In the genomic region with DNA sequence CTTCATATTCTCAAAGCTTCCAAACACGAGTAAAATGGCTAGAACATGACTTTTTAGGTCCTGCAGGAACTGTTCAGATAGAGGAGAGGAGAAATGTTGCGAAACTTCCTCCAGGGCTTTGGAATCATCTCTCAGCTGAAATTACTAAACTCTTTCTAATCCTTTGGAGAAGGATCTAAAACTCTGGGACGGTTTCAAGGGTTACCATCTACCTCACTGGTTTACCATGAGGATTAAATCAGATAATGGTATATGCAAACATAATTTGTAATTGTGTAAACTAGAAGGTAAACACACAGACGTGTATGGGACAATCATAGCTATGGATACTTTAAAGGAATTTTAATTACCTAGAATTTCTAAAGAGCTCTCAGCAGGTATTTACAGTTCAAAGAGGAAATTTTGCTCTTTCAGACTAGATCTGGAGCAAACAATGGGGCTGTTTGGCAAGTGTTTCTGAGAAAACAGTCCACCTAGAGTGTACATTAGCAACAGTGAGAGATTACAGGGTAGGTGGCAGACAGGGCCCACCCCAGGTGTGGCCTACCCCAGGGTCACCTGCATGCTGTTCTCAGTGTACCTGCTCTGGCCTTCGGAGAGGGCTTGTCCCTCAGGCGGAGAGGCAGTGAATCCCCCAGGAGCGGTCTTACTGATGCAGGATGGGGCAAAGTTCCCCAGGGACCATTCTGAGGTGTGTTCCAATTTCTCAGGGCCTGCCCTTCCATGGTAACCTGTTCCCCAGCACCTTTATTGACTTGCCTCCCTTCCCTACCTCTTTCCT, we compare ENCODE assay signal across 14 cellular contexts.
DNase-seq lines count a peak whose midpoint lies in the region; ATAC-seq, FAIRE-seq and TF ChIP-seq lines count a peak whose summit lies in the region.
"Had no signal": no experiment of that assay in that cellular context is flagged by ENCODE, and none has a peak within 500 bp of the region (broad histone marks: within the 10 kb centered on the region; RNA-seq: fewer than 3 reads in every experiment).

No MANE protein-coding gene starts in this region.

- no peak overlapping the region for H2AFZ ChIP-seq in mesenchymal stem cell (ENCODE audit: low read depth, low read length)

- H3K27me3 ChIP-seq in mesenchymal stem cell (ENCODE audit: control insufficient read depth in 1 of 2, insufficient read depth in 1 of 2, low read length in 2 of 2) (no peaks in the 10 kb centered on the region), suprapubic skin (no peaks in the 10 kb centered on the region)
- H3K27me3 ChIP-seq: adrenal gland had no signal

- no peak overlapping the region for H3K4me3 Mint-ChIP-seq in brain
- H3K4me3 Mint-ChIP-seq: stimulated activated naive CD8-positive, alpha-beta T cell treated with anti-CD3 and anti-CD28 coated beads, Interleukin-15, amount 100 ng/mL, for 72 hours had no signal

- peak overlapping the region; percentile 4 for H4K91ac ChIP-seq in mesenchymal stem cell (ENCODE audit: low read length)

- WGBS in mesenchymal stem cell, result 89% methylated on average over 5 of the region's 7 CpGs
- 65% methylated on average over 7 of the region's 7 CpGs for WGBS in suprapubic skin

- H3K4me1 ChIP-seq in mesenchymal stem cell (ENCODE audit: control insufficient read depth, insufficient read depth, low read depth, low read length) (peaks cover 18% of the 10 kb centered on the region), suprapubic skin (peaks cover 31% of the 10 kb centered on the region)

- no peak for ATAC-seq in GM21515 (IDR thresholded peaks at IDR 0.05; ENCODE audit: unreplicated experiment)
- ATAC-seq: stimulated activated naive CD8-positive, alpha-beta T cell treated with anti-CD3 and anti-CD28 coated beads, Interleukin-15, amount 100 ng/mL, for 72 hours had no signal

- H2BK120ac ChIP-seq in mesenchymal stem cell (ENCODE audit: low read depth, low read length), result peak overlapping the region; percentile 21

- no peak for TF ChIP-seq CTCF in AG09319 (IDR thresholded peaks at IDR 0.05; ENCODE audit: low read depth, low read length)
- no peak for TF ChIP-seq CTCF in brain (conservative IDR thresholded peaks at IDR 0.05)
- TF ChIP-seq CTCF in suprapubic skin (IDR thresholded peaks at IDR 0.05), result no peak

- H3K9ac ChIP-seq in mesenchymal stem cell (ENCODE audit: low read length), result peak overlapping the region; percentile 9

- peak; percentile 31 for DNase-seq in AG09319 (ENCODE audit: extremely low read depth, low read depth)
- DNase-seq in HT-29 (ENCODE audit: low spot score), result peak; percentile 30
- peak; percentile 54 for DNase-seq in mesenchymal stem cell
- DNase-seq in frontal cortex (ENCODE audit: low spot score in 2 of 2), result no peak
- DNase-seq in activated gamma-delta T cell treated with Interleukin-2 at 50 U/mL for 16 hours, result no peak
- no peak for DNase-seq in suprapubic skin (ENCODE audit: low spot score in 2 of 2)
- DNase-seq: activated CD4-positive, alpha-beta T cell treated with anti-CD3 and anti-CD28 coated beads, Interleukin-2, amount 50 U/mL, for 4 hours; adrenal gland; NCI-H1105; RPMI8226; stimulated activated CD4-positive, alpha-beta T cell treated with anti-CD3 and anti-CD28 coated beads, Interleukin-15, amount 100 ng/mL, for 24 hours; stimulated activated naive CD8-positive, alpha-beta T cell treated with anti-CD3 and anti-CD28 coated beads, Interleukin-15, amount 100 ng/mL, for 72 hours had no signal

- FAIRE-seq in frontal cortex (lab: Jason Lieb, UNC), result no peak

- H3K4me1 Mint-ChIP-seq in brain, result peaks cover 74% of the 10 kb centered on the region

- H3K4me2 ChIP-seq in mesenchymal stem cell (ENCODE audit: low read length, poor library complexity, severe bottlenecking), result no peak overlapping the region

- no peak overlapping the region for H2BK5ac ChIP-seq in mesenchymal stem cell (ENCODE audit: low read depth, low read length, poor library complexity, severe bottlenecking)

- H2AK5ac ChIP-seq in mesenchymal stem cell (ENCODE audit: low read length, severe bottlenecking), result peak overlapping the region; percentile 91

- H3K27ac ChIP-seq in mesenchymal stem cell (ENCODE audit: low read length, poor library complexity, severe bottlenecking) (no peak overlapping the region), suprapubic skin (no peak overlapping the region)
- H3K27ac ChIP-seq: adrenal gland had no signal

- H3K9me3 ChIP-seq in mesenchymal stem cell (ENCODE audit: control insufficient read depth, low read length), result no peaks in the 10 kb centered on the region
- H3K9me3 ChIP-seq in suprapubic skin, result no peaks in the 10 kb centered on the region
- H3K9me3 ChIP-seq: adrenal gland had no signal

- peak overlapping the region; percentile 73 for H2BK15ac ChIP-seq in mesenchymal stem cell (ENCODE audit: low read depth, poor library complexity, severe bottlenecking)

- no peaks in the 10 kb centered on the region for H3K36me3 Mint-ChIP-seq in brain

- H4K8ac ChIP-seq in mesenchymal stem cell (ENCODE audit: low read length), result peak overlapping the region; percentile 10

- peak overlapping the region in 1 of 2 experiments; percentile 56 for H3K14ac ChIP-seq in mesenchymal stem cell (ENCODE audit: low read length in 2 of 2)

- peaks cover 0 to 4% (median 0%) of the 10 kb centered on the region in 5 experiments for H3K9me3 Mint-ChIP-seq in brain
- H3K9me3 Mint-ChIP-seq: stimulated activated naive CD8-positive, alpha-beta T cell treated with anti-CD3 and anti-CD28 coated beads, Interleukin-15, amount 100 ng/mL, for 72 hours had no signal

- H3K4me3 ChIP-seq in mesenchymal stem cell (ENCODE audit: insufficient read depth in 1 of 2, low read depth in 1 of 2, low read length in 2 of 2), result no peak overlapping the region
- no peak overlapping the region for H3K4me3 ChIP-seq in suprapubic skin
- H3K4me3 ChIP-seq: adrenal gland had no signal

- peak overlapping the region; percentile 95 to 96 for H2BK12ac ChIP-seq in mesenchymal stem cell (ENCODE audit: low read length in 2 of 2)

- TF ChIP-seq EP300 in suprapubic skin (IDR thresholded peaks at IDR 0.05), result no peak

- peak overlapping the region in 1 of 2 experiments; percentile 80 for H3K18ac ChIP-seq in mesenchymal stem cell (ENCODE audit: low read depth in 1 of 2, low read length in 2 of 2)

- no peaks in the 10 kb centered on the region for H3K79me1 ChIP-seq in mesenchymal stem cell (replicated peaks; ENCODE audit: low read length, poor library complexity, severe bottlenecking)

- no peak overlapping the region for H3K23ac ChIP-seq in mesenchymal stem cell (ENCODE audit: low read length in 2 of 2)

- peak overlapping the region; percentile 66 to 71 for H3K4ac ChIP-seq in mesenchymal stem cell (ENCODE audit: low read depth in 1 of 2, low read length in 2 of 2)

- no peaks in the 10 kb centered on the region for H3K27me3 Mint-ChIP-seq in brain
- H3K27me3 Mint-ChIP-seq: stimulated activated naive CD8-positive, alpha-beta T cell treated with anti-CD3 and anti-CD28 coated beads, Interleukin-15, amount 100 ng/mL, for 72 hours had no signal

- H3K36me3 ChIP-seq in mesenchymal stem cell (ENCODE audit: control insufficient read depth in 1 of 2, insufficient read depth in 2 of 2, low read depth in 1 of 2, low read length in 2 of 2) (no peaks in the 10 kb centered on the region), suprapubic skin (no peaks in the 10 kb centered on the region)
- H3K36me3 ChIP-seq: adrenal gland had no signal

- H3K27ac Mint-ChIP-seq in brain, result peak overlapping the region in 3 of 5 experiments; percentile 13 to 92 (median 81)
- H3K27ac Mint-ChIP-seq: stimulated activated naive CD8-positive, alpha-beta T cell treated with anti-CD3 and anti-CD28 coated beads, Interleukin-15, amount 100 ng/mL, for 72 hours had no signal

- no peak for TF ChIP-seq POLR2A in suprapubic skin (IDR thresholded peaks at IDR 0.05)

Comparison
In these comparisons a context has a peak if more than half of its experiments do, and no peak if none do; other contexts are left out.
1. DNase-seq: peak in AG09319 (single experiment), HT-29 (single experiment) and mesenchymal stem cell (single experiment); none in frontal cortex (0 of 2), activated gamma-delta T cell treated with Interleukin-2 at 50 U/mL for 16 hours (single experiment) and suprapubic skin (0 of 2).